ENCODE assay signal across 32 cellular contexts in genomic region chr20:52962183-52962582, GRCh38.
"Had no signal": no experiment of that assay in that cellular context is flagged by ENCODE, and none has a peak within 500 bp of the region (broad histone marks: within the 10 kb centered on the region; RNA-seq: fewer than 3 reads in every experiment).

No MANE protein-coding gene starts in this region.

- H3K27ac ChIP-seq: ascending aorta, breast epithelium, cardiac muscle cell, coronary artery, dorsolateral prefrontal cortex had no signal

- H3K4me1 ChIP-seq: ascending aorta, breast epithelium had no signal

- H3K27me3 ChIP-seq: ascending aorta, breast epithelium, cardiac muscle cell had no signal

- DNase-seq: activated CD4-positive, alpha-beta memory T cell treated with anti-CD3 and anti-CD28 coated beads for 36 hours; activated CD4-positive, alpha-beta T cell treated with anti-CD3 and anti-CD28 coated beads for 36 hours; activated CD4-positive, alpha-beta T cell treated with anti-CD3 and anti-CD28 coated beads, Interleukin-2, amount 10 ng/mL, durations not matched to agents 24 days and 14 days; activated CD4-positive, CD25-positive, alpha-beta regulatory T cell; activated CD4-positive, CD25-positive, alpha-beta regulatory T cell treated with anti-CD3 and anti-CD28 coated beads, Interleukin-2, amount 50 U/mL, for 72 hours; activated CD8-positive, alpha-beta memory T cell treated with anti-CD3 and anti-CD28 coated beads, Interleukin-2, amount 10 ng/mL, durations not matched to agents 7 days and 5 days; activated CD8-positive, alpha-beta memory T cell treated with anti-CD3 and anti-CD28 coated beads, Interleukin-2, amount 50 U/mL, for 4 hours; activated CD8-positive, alpha-beta T cell treated with anti-CD3 and anti-CD28 coated beads, Interleukin-2, amount 10 ng/mL, durations not matched to agents 7 days and 5 days; activated gamma-delta T cell; activated naive CD4-positive, alpha-beta T cell; activated naive CD4-positive, alpha-beta T cell treated with anti-CD3 and anti-CD28 coated beads, Interleukin-2, amount 10 ng/mL, durations not matched to agents 7 days and 5 days; activated naive CD8-positive, alpha-beta T cell treated with anti-CD3 and anti-CD28 coated beads, Interleukin-2, amount 10 ng/mL, durations not matched to agents 7 days and 5 days; activated T-cell treated with anti-CD3 and anti-CD28 coated beads, Interleukin-2, amount 50 U/mL, for 1 hour; activated T-cell treated with anti-CD3 and anti-CD28 coated beads, Interleukin-2, amount 50 U/mL, for 72 hours; central memory CD4-positive, alpha-beta T cell; dorsolateral prefrontal cortex; effector memory CD4-positive, alpha-beta T cell; endodermal cell; foreskin fibroblast; head of caudate nucleus; T-helper 1 cell; T-helper 17 cell; T1000 had no signal

- H3K36me3 ChIP-seq: ascending aorta, breast epithelium, cardiac muscle cell had no signal

- H3K9me3 Mint-ChIP-seq: activated CD4-positive, alpha-beta memory T cell treated with anti-CD3 and anti-CD28 coated beads for 36 hours; activated naive CD4-positive, alpha-beta T cell treated with anti-CD3 and anti-CD28 coated beads, Interleukin-2, amount 10 ng/mL, durations not matched to agents 7 days and 5 days; activated T-cell treated with anti-CD3 and anti-CD28 coated beads, Interleukin-2, amount 50 U/mL, for 72 hours; dendritic cell treated with granulocyte-macrophage colony-stimulating factor and Interleukin-4, amounts not matched to agents 40 ng/mL and 50 ng/mL, for 4 days; endodermal cell; T-helper 2 cell treated with Interferon-gamma antibody and Interleukin-4, amounts not matched to agents 5 μg/mL and 100 μg/mL, for 36 hours had no signal

- H3K4me3 ChIP-seq: ascending aorta, breast epithelium, cardiac muscle cell, coronary artery, dorsolateral prefrontal cortex had no signal

- H3K27ac Mint-ChIP-seq: activated CD4-positive, alpha-beta memory T cell treated with anti-CD3 and anti-CD28 coated beads for 36 hours; activated CD4-positive, alpha-beta T cell treated with anti-CD3 and anti-CD28 coated beads for 36 hours; activated CD4-positive, alpha-beta T cell treated with anti-CD3 and anti-CD28 coated beads, Interleukin-2, amount 10 ng/mL, durations not matched to agents 24 days and 14 days; activated CD8-positive, alpha-beta memory T cell treated with anti-CD3 and anti-CD28 coated beads, Interleukin-2, amount 10 ng/mL, durations not matched to agents 7 days and 5 days; activated CD8-positive, alpha-beta T cell treated with anti-CD3 and anti-CD28 coated beads, Interleukin-2, amount 10 ng/mL, durations not matched to agents 7 days and 5 days; activated naive CD4-positive, alpha-beta T cell treated with anti-CD3 and anti-CD28 coated beads, Interleukin-2, amount 10 ng/mL, durations not matched to agents 7 days and 5 days; activated naive CD8-positive, alpha-beta T cell treated with anti-CD3 and anti-CD28 coated beads, Interleukin-2, amount 10 ng/mL, durations not matched to agents 7 days and 5 days; activated T-cell treated with anti-CD3 and anti-CD28 coated beads, Interleukin-2, amount 50 U/mL, for 72 hours; brain; dendritic cell treated with granulocyte-macrophage colony-stimulating factor and Interleukin-4, amounts not matched to agents 40 ng/mL and 50 ng/mL, for 4 days; endodermal cell; T-helper 17 cell; T-helper 2 cell treated with Interferon-gamma antibody and Interleukin-4, amounts not matched to agents 5 μg/mL and 100 μg/mL, for 36 hours had no signal

- H3K9me3 ChIP-seq: ascending aorta, breast epithelium had no signal

- H3K27me3 Mint-ChIP-seq: activated CD4-positive, alpha-beta memory T cell treated with anti-CD3 and anti-CD28 coated beads for 36 hours; activated naive CD4-positive, alpha-beta T cell treated with anti-CD3 and anti-CD28 coated beads, Interleukin-2, amount 10 ng/mL, durations not matched to agents 7 days and 5 days had no signal

- H3K4me1 Mint-ChIP-seq: activated CD8-positive, alpha-beta memory T cell treated with anti-CD3 and anti-CD28 coated beads, Interleukin-2, amount 10 ng/mL, durations not matched to agents 7 days and 5 days; activated naive CD4-positive, alpha-beta T cell treated with anti-CD3 and anti-CD28 coated beads, Interleukin-2, amount 10 ng/mL, durations not matched to agents 7 days and 5 days; activated naive CD8-positive, alpha-beta T cell treated with anti-CD3 and anti-CD28 coated beads, Interleukin-2, amount 10 ng/mL, durations not matched to agents 7 days and 5 days; T-helper 17 cell had no signal

- H3K36me3 Mint-ChIP-seq: activated CD4-positive, alpha-beta memory T cell treated with anti-CD3 and anti-CD28 coated beads for 36 hours; activated CD8-positive, alpha-beta memory T cell treated with anti-CD3 and anti-CD28 coated beads, Interleukin-2, amount 10 ng/mL, durations not matched to agents 7 days and 5 days; activated naive CD4-positive, alpha-beta T cell treated with anti-CD3 and anti-CD28 coated beads, Interleukin-2, amount 10 ng/mL, durations not matched to agents 7 days and 5 days; activated naive CD8-positive, alpha-beta T cell treated with anti-CD3 and anti-CD28 coated beads, Interleukin-2, amount 10 ng/mL, durations not matched to agents 7 days and 5 days; brain had no signal

- ATAC-seq: activated CD4-positive, alpha-beta T cell treated with anti-CD3 and anti-CD28 coated beads for 36 hours; activated CD8-positive, alpha-beta memory T cell treated with anti-CD3 and anti-CD28 coated beads, Interleukin-2, amount 10 ng/mL, durations not matched to agents 7 days and 5 days; activated CD8-positive, alpha-beta T cell treated with anti-CD3 and anti-CD28 coated beads, Interleukin-2, amount 10 ng/mL, durations not matched to agents 7 days and 5 days; activated naive CD4-positive, alpha-beta T cell treated with anti-CD3 and anti-CD28 coated beads, Interleukin-2, amount 50 U/mL, for 72 hours; activated T-cell treated with anti-CD3 and anti-CD28 coated beads, Interleukin-2, amount 50 U/mL, for 72 hours; esophagus mucosa; T-helper 17 cell had no signal

- H3K4me3 Mint-ChIP-seq: activated CD4-positive, alpha-beta memory T cell treated with anti-CD3 and anti-CD28 coated beads for 36 hours; activated CD4-positive, alpha-beta T cell treated with anti-CD3 and anti-CD28 coated beads for 36 hours; activated CD4-positive, alpha-beta T cell treated with anti-CD3 and anti-CD28 coated beads, Interleukin-2, amount 10 ng/mL, durations not matched to agents 24 days and 14 days; activated CD8-positive, alpha-beta memory T cell treated with anti-CD3 and anti-CD28 coated beads, Interleukin-2, amount 10 ng/mL, durations not matched to agents 7 days and 5 days; activated CD8-positive, alpha-beta T cell treated with anti-CD3 and anti-CD28 coated beads, Interleukin-2, amount 10 ng/mL, durations not matched to agents 7 days and 5 days; activated naive CD4-positive, alpha-beta T cell treated with anti-CD3 and anti-CD28 coated beads, Interleukin-2, amount 10 ng/mL, durations not matched to agents 7 days and 5 days; activated naive CD8-positive, alpha-beta T cell treated with anti-CD3 and anti-CD28 coated beads, Interleukin-2, amount 10 ng/mL, durations not matched to agents 7 days and 5 days; activated T-cell treated with anti-CD3 and anti-CD28 coated beads, Interleukin-2, amount 50 U/mL, for 72 hours; brain; dendritic cell treated with granulocyte-macrophage colony-stimulating factor and Interleukin-4, amounts not matched to agents 40 ng/mL and 50 ng/mL, for 4 days; endodermal cell; T-helper 17 cell; T-helper 2 cell treated with Interferon-gamma antibody and Interleukin-4, amounts not matched to agents 5 μg/mL and 100 μg/mL, for 36 hours had no signal
